Comparison of ENCODE assay signal across 3 cellular contexts in genomic region chr11:57479925-57480324, GRCh38.
TF ChIP-seq lines count a peak whose summit lies in the region.

No MANE protein-coding gene starts in this region.

TF ChIP-seq in SK-N-SH, 30 proteins besides CTCF, POLR2A, EP300 and RAD21 (continued from another document):
- TF ChIP-seq TEAD4 (IDR thresholded peaks at IDR 0.05; ENCODE audit: borderline replicate concordance, insufficient read depth) (no peak), JUND (IDR thresholded peaks at IDR 0.05) (no peak), TCF12 (IDR thresholded peaks at IDR 0.05) (no peak), RCOR1 (IDR thresholded peaks at IDR 0.05; ENCODE audit: low read length) (no peak), NRF1 (IDR thresholded peaks at IDR 0.05; ENCODE audit: low read depth, low read length) (no peak), NFIC (IDR thresholded peaks at IDR 0.05; ENCODE audit: borderline replicate concordance) (no peak), ELF1 (IDR thresholded peaks at IDR 0.05) (no peak), IRF3 (IDR thresholded peaks at IDR 0.05; ENCODE audit: low read depth, low read length) (no peak), REST (IDR thresholded peaks at IDR 0.05; ENCODE audit: low read depth, low read length) (no peak), YY1 (IDR thresholded peaks at IDR 0.05; ENCODE audit: low read depth) (no peak)

TF ChIP-seq in SK-N-SH treated with all-trans-retinoic acid at 6 μM for 48 hours, 23 proteins besides CTCF, POLR2A, EP300 and RAD21 (continued from another document):
- TF ChIP-seq CSRNP3 (CRISPR knock-in tag; IDR thresholded peaks at IDR 0.05) (no peak), ZFP30 (CRISPR knock-in tag; IDR thresholded peaks at IDR 0.05) (no peak), SNAI2 (CRISPR knock-in tag; IDR thresholded peaks at IDR 0.05) (no peak), CSDC2 (CRISPR knock-in tag; IDR thresholded peaks at IDR 0.05) (no peak), TOX (CRISPR knock-in tag; IDR thresholded peaks at IDR 0.05; ENCODE audit: borderline replicate concordance) (no peak)

TF ChIP-seq in WTC11, 78 proteins besides CTCF, POLR2A, EP300 and RAD21:
- TF ChIP-seq ZNF532 (CRISPR knock-in tag; IDR thresholded peaks at IDR 0.05; ENCODE audit: borderline replicate concordance): no peak
- TF ChIP-seq CREB1 (CRISPR knock-in tag; IDR thresholded peaks at IDR 0.05): no peak
- no peak for TF ChIP-seq TP53 (CRISPR knock-in tag; IDR thresholded peaks at IDR 0.05)
- no peak for TF ChIP-seq ZSCAN18 (CRISPR knock-in tag; IDR thresholded peaks at IDR 0.05)
- TF ChIP-seq PREB (CRISPR knock-in tag; IDR thresholded peaks at IDR 0.05; ENCODE audit: borderline replicate concordance): no peak
- no peak for TF ChIP-seq JAZF1 (CRISPR knock-in tag; IDR thresholded peaks at IDR 0.05)
- TF ChIP-seq NFYB (CRISPR knock-in tag; conservative IDR thresholded peaks at IDR 0.05; ENCODE audit: low read depth): no peak
- no peak for TF ChIP-seq IRF2 (CRISPR knock-in tag; IDR thresholded peaks at IDR 0.05; ENCODE audit: borderline replicate concordance, low read depth)
- TF ChIP-seq ZBTB21 (CRISPR knock-in tag; IDR thresholded peaks at IDR 0.05; ENCODE audit: borderline replicate concordance): no peak
- no peak for TF ChIP-seq ERG (CRISPR knock-in tag; IDR thresholded peaks at IDR 0.05)
- TF ChIP-seq GABPB1 (CRISPR knock-in tag; IDR thresholded peaks at IDR 0.05): no peak
- TF ChIP-seq E2F5 (CRISPR knock-in tag; IDR thresholded peaks at IDR 0.05): no peak
- no peak for TF ChIP-seq ETV6 (CRISPR knock-in tag; IDR thresholded peaks at IDR 0.05)
- no peak for TF ChIP-seq MXD4 (CRISPR knock-in tag; IDR thresholded peaks at IDR 0.05; ENCODE audit: borderline replicate concordance)
- TF ChIP-seq ARID4B (CRISPR knock-in tag; IDR thresholded peaks at IDR 0.05; ENCODE audit: borderline replicate concordance): no peak
TF ChIP-seq in WTC11: peak in this region for 0.
